In the genomic region with DNA sequence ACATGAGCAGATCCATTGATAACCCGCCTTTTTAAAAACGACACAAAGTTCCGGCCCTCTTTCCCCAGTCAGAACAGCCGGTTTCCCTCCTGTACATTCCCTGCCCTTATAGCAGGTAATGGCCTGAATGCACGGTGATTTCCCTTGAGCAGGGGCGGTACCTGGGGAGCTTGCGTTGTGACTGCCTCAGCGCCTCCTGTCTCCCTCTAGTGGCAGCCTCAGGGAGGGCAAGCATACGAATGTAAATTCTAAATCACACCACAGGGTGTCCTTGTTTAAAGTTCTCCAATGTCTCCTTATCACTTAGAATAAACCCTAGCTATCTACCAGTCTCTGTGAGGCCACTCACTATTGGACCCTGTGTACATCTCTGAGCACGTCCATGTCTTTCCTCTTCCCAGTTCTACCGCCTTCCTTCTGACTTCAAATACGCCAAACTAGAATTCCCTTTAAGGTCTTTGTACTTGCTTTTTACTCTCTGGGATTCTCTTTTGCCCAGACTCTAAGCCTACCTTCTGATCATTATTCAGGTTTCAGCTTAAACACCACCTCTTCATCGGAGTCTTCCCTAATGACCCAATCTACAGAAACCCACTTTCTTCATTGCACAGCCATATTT, we compare ENCODE assay signal across 8 cellular contexts. TPM values are rescaled to one million over a fixed set of nuclear protein-coding genes. Genes with fewer than 3 reads are reported as not detected.
DNase-seq lines count a peak whose midpoint lies in the region; ATAC-seq and TF ChIP-seq lines count a peak whose summit lies in the region.

No MANE protein-coding gene starts in this region.

- no peaks in the 10 kb centered on the region for H3K27me3 ChIP-seq in GM23338 (ENCODE audit: insufficient read depth)

- no peak overlapping the region for H3K4me3 ChIP-seq in GM23338

- H3K27me3 Mint-ChIP-seq in GM23338 (ENCODE audit: insufficient read depth, low read depth, poor library complexity) = peaks cover 10% of the 10 kb centered on the region
- H3K27me3 Mint-ChIP-seq in activated naive CD8-positive, alpha-beta T cell treated with anti-CD3 and anti-CD28 coated beads for 36 hours = peaks cover 3% of the 10 kb centered on the region

- H3K4me2 ChIP-seq in GM23338 = peak overlapping the region; percentile 47

- DNase-seq in GM23338 (ENCODE audit: low spot score) (peak; percentile 95), KBM-7 (peak; percentile 77), SW 1271 (lab: John Stamatoyannopoulos, UW) (peak; percentile 42 to 44), islet precursor cell (peak; percentile 87), medulla oblongata (ENCODE audit: extremely low spot score) (no peak)
- DNase-seq in activated naive CD8-positive, alpha-beta T cell treated with anti-CD3 and anti-CD28 coated beads for 36 hours = peak; percentile 75
- peak; percentile 50 for DNase-seq in stimulated activated CD8-positive, alpha-beta memory T cell treated with anti-CD3 and anti-CD28 coated beads, Interleukin-2, amount 100 ng/mL, for 1 hour (ENCODE audit: low read depth in 2 of 2)

- peaks cover 20% of the 10 kb centered on the region for H3K4me1 ChIP-seq in GM23338 (ENCODE audit: insufficient read depth)

- no peaks in the 10 kb centered on the region for H3K79me2 ChIP-seq in GM23338 (replicated peaks; ENCODE audit: insufficient read depth)

- H3K9me3 Mint-ChIP-seq in GM23338 = peaks cover 4% of the 10 kb centered on the region; the same call in 2 of the 3 replicates
- no peaks in the 10 kb centered on the region for H3K9me3 Mint-ChIP-seq in activated naive CD8-positive, alpha-beta T cell treated with anti-CD3 and anti-CD28 coated beads for 36 hours

- no peaks in the 10 kb centered on the region for H3K36me3 ChIP-seq in GM23338 (ENCODE audit: insufficient read depth)

- H3K9me2 ChIP-seq in GM23338 (ENCODE audit: insufficient read depth) = no peaks in the 10 kb centered on the region

- H3K4me1 Mint-ChIP-seq in GM23338 = peaks cover 30% of the 10 kb centered on the region
- no peaks in the 10 kb centered on the region for H3K4me1 Mint-ChIP-seq in activated naive CD8-positive, alpha-beta T cell treated with anti-CD3 and anti-CD28 coated beads for 36 hours

- no peak overlapping the region for H3K27ac Mint-ChIP-seq in GM23338
- no peak overlapping the region for H3K27ac Mint-ChIP-seq in activated naive CD8-positive, alpha-beta T cell treated with anti-CD3 and anti-CD28 coated beads for 36 hours

- H3K36me3 Mint-ChIP-seq in GM23338 (ENCODE audit: low read depth) = peaks cover 13% of the 10 kb centered on the region
- H3K36me3 Mint-ChIP-seq in activated naive CD8-positive, alpha-beta T cell treated with anti-CD3 and anti-CD28 coated beads for 36 hours = no peaks in the 10 kb centered on the region

- H3K27ac ChIP-seq in GM23338 (ENCODE audit: low read depth) = peak overlapping the region; percentile 53

- in situ Hi-C loops in KBM-7 (cut with MboI; ENCODE audit: low pct_unique_long_range_greater_than_20kb, low sequenced_read_pairs) = no loop called here

- H3F3A ChIP-seq in GM23338 (replicated peaks; ENCODE audit: low read depth) = no peaks in the 10 kb centered on the region

- H3K4me3 Mint-ChIP-seq in GM23338 = no peak overlapping the region; the same call in 2 of the 3 replicates
- H3K4me3 Mint-ChIP-seq in activated naive CD8-positive, alpha-beta T cell treated with anti-CD3 and anti-CD28 coated beads for 36 hours = no peak overlapping the region

- ATAC-seq in GM23338 = peak; percentile 88

- no peak overlapping the region for H2AFZ ChIP-seq in GM23338

- TF ChIP-seq CTCF in GM12801 (IDR thresholded peaks at IDR 0.05; ENCODE audit: extremely low read depth, insufficient read length) = peak; percentile 27
- peak; percentile 99 to 100 for TF ChIP-seq CTCF in GM23338 (conservative IDR thresholded peaks at IDR 0.05; ENCODE audit: low read depth in 2 of 2)

- H4K20me1 ChIP-seq in GM23338 (replicated peaks; ENCODE audit: insufficient read depth) = no peaks in the 10 kb centered on the region

TF ChIP-seq in GM23338, 12 proteins besides CTCF, POLR2A, EP300 and RAD21:
- TF ChIP-seq CREB1 (CRISPR knock-in tag; IDR thresholded peaks at IDR 0.05; ENCODE audit: low read depth) = peak; percentile 57
- TF ChIP-seq EZH2phosphoT487 (IDR thresholded peaks at IDR 0.05; ENCODE audit: unreplicated experiment) = no peak
- 0 out of 2 replicates have a peak, but pooled peaks have one; percentile 4 for TF ChIP-seq ZNF114 (CRISPR knock-in tag; IDR thresholded peaks at IDR 0.05)
- TF ChIP-seq, protein P1, sequence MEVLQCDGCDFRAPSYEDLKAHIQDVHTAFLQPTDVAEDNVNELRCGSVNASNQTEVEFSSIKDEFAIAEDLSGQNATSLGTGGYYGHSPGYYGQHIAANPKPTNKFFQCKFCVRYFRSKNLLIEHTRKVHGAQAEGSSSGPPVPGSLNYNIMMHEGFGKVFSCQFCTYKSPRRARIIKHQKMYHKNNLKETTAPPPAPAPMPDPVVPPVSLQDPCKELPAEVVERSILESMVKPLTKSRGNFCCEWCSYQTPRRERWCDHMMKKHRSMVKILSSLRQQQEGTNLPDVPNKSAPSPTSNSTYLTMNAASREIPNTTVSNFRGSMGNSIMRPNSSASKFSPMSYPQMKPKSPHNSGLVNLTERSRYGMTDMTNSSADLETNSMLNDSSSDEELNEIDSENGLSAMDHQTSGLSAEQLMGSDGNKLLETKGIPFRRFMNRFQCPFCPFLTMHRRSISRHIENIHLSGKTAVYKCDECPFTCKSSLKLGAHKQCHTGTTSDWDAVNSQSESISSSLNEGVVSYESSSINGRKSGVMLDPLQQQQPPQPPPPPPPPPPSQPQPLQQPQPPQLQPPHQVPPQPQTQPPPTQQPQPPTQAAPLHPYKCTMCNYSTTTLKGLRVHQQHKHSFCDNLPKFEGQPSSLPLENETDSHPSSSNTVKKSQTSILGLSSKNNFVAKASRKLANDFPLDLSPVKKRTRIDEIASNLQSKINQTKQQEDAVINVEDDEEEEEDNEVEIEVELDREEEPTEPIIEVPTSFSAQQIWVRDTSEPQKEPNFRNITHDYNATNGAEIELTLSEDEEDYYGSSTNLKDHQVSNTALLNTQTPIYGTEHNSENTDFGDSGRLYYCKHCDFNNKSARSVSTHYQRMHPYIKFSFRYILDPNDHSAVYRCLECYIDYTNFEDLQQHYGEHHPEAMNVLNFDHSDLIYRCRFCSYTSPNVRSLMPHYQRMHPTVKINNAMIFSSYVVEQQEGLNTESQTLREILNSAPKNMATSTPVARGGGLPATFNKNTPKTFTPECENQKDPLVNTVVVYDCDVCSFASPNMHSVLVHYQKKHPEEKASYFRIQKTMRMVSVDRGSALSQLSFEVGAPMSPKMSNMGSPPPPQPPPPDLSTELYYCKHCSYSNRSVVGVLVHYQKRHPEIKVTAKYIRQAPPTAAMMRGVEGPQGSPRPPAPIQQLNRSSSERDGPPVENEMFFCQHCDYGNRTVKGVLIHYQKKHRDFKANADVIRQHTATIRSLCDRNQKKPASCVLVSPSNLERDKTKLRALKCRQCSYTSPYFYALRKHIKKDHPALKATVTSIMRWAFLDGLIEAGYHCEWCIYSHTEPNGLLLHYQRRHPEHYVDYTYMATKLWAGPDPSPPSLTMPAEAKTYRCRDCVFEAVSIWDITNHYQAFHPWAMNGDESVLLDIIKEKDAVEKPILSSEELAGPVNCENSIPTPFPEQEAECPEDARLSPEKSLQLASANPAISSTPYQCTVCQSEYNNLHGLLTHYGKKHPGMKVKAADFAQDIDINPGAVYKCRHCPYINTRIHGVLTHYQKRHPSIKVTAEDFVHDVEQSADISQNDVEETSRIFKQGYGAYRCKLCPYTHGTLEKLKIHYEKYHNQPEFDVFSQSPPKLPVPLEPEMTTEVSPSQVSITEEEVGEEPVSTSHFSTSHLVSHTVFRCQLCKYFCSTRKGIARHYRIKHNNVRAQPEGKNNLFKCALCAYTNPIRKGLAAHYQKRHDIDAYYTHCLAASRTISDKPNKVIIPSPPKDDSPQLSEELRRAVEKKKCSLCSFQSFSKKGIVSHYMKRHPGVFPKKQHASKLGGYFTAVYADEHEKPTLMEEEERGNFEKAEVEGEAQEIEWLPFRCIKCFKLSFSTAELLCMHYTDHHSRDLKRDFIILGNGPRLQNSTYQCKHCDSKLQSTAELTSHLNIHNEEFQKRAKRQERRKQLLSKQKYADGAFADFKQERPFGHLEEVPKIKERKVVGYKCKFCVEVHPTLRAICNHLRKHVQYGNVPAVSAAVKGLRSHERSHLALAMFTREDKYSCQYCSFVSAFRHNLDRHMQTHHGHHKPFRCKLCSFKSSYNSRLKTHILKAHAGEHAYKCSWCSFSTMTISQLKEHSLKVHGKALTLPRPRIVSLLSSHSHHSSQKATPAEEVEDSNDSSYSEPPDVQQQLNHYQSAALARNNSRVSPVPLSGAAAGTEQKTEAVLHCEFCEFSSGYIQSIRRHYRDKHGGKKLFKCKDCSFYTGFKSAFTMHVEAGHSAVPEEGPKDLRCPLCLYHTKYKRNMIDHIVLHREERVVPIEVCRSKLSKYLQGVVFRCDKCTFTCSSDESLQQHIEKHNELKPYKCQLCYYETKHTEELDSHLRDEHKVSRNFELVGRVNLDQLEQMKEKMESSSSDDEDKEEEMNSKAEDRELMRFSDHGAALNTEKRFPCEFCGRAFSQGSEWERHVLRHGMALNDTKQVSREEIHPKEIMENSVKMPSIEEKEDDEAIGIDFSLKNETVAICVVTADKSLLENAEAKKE (CRISPR knock-in tag; IDR thresholded peaks at IDR 0.05) = peak; percentile 11; the same call in 1 of the 2 replicates

RNA-seq across cellular contexts. Expression of a gene that starts 18.4 kb away (rescaled TPM):
- total RNA-seq in GM23338 (2014; rRNA removed; shearing (Covaris generic)) = 80.1 and 89.1 TPM in 2 replicates
- 48.6 and 51.3 TPM in 2 replicates for polyA plus RNA-seq in GM23338 (2016; fragmentation: Nextera tagmentation; extraction: Ambion mirVana)
- not detected for total RNA-seq in activated naive CD8-positive, alpha-beta T cell treated with anti-CD3 and anti-CD28 coated beads for 36 hours

Comparison
In these comparisons a context has a peak if more than half of its experiments do, and no peak if none do; other contexts are left out.
1. RNA of a gene that starts 18.4 kb away (total RNA-seq): 80.1 to 89.1 TPM in GM23338; not detected in activated naive CD8-positive, alpha-beta T cell treated with anti-CD3 and anti-CD28 coated beads for 36 hours; every median in the first group is over 10 times any median in the second.